Comparison of ENCODE assay signal across 9 cellular contexts in genomic region chr10:34861293-34862004, GRCh38. TPM values are rescaled to one million over a fixed set of nuclear protein-coding genes. Genes with fewer than 3 reads are reported as not detected.
DNase-seq lines count a peak whose midpoint lies in the region; ATAC-seq, FAIRE-seq and TF ChIP-seq lines count a peak whose summit lies in the region.
"Had no signal": no experiment of that assay in that cellular context is flagged by ENCODE, and none has a peak within 500 bp of the region (broad histone marks: within the 10 kb centered on the region; RNA-seq: fewer than 3 reads in every experiment).

No MANE protein-coding gene starts in this region.

- H3K9me3 Mint-ChIP-seq in WTC11 (no peaks in the 10 kb centered on the region), nephron progenitor cell (no peaks in the 10 kb centered on the region)
- H3K9me3 Mint-ChIP-seq: dendritic cell treated with granulocyte-macrophage colony-stimulating factor and Interleukin-4, amounts not matched to agents 40 ng/mL and 50 ng/mL, for 4 days had no signal

- POLR2A ChIA-PET in WTC11 (lab: Charles Lee), result interaction anchor here (0.7 kb wide), 1 partner anchor 133 kb away, joined by 3 read pairs; no protein-coding TSS in a partner anchor

- TF ChIP-seq CTCF in WTC11 (IDR thresholded peaks at IDR 0.05) (no peak), nephron progenitor cell (IDR thresholded peaks at IDR 0.05) (no peak), WERI-Rb-1 (IDR thresholded peaks at IDR 0.05; ENCODE audit: low read depth, low read length) (no peak), D721Med (IDR thresholded peaks at IDR 0.05; ENCODE audit: insufficient read depth, missing control alignments) (no peak)

- peak; percentile 37 for DNase-seq in DMS153 treated with DMSO at 0.1 percent for 48 hours (lab: John Stamatoyannopoulos, UW; ENCODE audit: unreplicated experiment)
- peak; percentile 89 for DNase-seq in NCI-H146 (lab: John Stamatoyannopoulos, UW)
- DNase-seq in WTC11 (ENCODE audit: low spot score), result no peak
- DNase-seq in nephron progenitor cell, result peak; percentile 35
- DNase-seq in WERI-Rb-1, result no peak
- DNase-seq in A172 (ENCODE audit: low spot score), result no peak
- no peak for DNase-seq in D721Med (ENCODE audit: insufficient read length, low spot score)

- no peak overlapping the region for H3K4me3 Mint-ChIP-seq in WTC11
- peak overlapping the region; percentile 41 for H3K4me3 Mint-ChIP-seq in nephron progenitor cell
- H3K4me3 Mint-ChIP-seq: dendritic cell treated with granulocyte-macrophage colony-stimulating factor and Interleukin-4, amounts not matched to agents 40 ng/mL and 50 ng/mL, for 4 days had no signal

- FAIRE-seq in D721Med (lab: Jason Lieb, UNC), result no peak

- H3K9me3 ChIP-seq in WERI-Rb-1 (ENCODE audit: severe bottlenecking), result no peaks in the 10 kb centered on the region

- no peaks in the 10 kb centered on the region for H3K27me3 ChIP-seq in WERI-Rb-1 (ENCODE audit: insufficient read depth, low read depth, severe bottlenecking)

- peak; percentile 24; the same call in 1 of the 2 replicates for ATAC-seq in WTC11
- ATAC-seq in HG03439 (IDR thresholded peaks at IDR 0.05; ENCODE audit: unreplicated experiment), result no peak

- no peak overlapping the region for H3K4me3 ChIP-seq in WERI-Rb-1 (ENCODE audit: low read depth, low read length)

- H3K4me1 Mint-ChIP-seq in WTC11, result peaks cover 23% of the 10 kb centered on the region
- H3K4me1 Mint-ChIP-seq in nephron progenitor cell, result peaks cover 43% of the 10 kb centered on the region

- H3K27ac ChIP-seq in WERI-Rb-1, result no peak overlapping the region

- H3K36me3 ChIP-seq in WERI-Rb-1, result no peaks in the 10 kb centered on the region

- peak overlapping the region; percentile 59; the same call in 1 of the 2 replicates for H3K27ac Mint-ChIP-seq in WTC11
- H3K27ac Mint-ChIP-seq in nephron progenitor cell, result peak overlapping the region; percentile 81
- H3K27ac Mint-ChIP-seq: dendritic cell treated with granulocyte-macrophage colony-stimulating factor and Interleukin-4, amounts not matched to agents 40 ng/mL and 50 ng/mL, for 4 days had no signal

- H3K27me3 Mint-ChIP-seq in WTC11 (ENCODE audit: low read depth) (no peaks in the 10 kb centered on the region), nephron progenitor cell (ENCODE audit: low read depth, poor library complexity) (peaks cover 8% of the 10 kb centered on the region)

- CTCF ChIA-PET in WTC11 (lab: Charles Lee), result interaction anchor here (1.0 kb wide), 1 partner anchor 44 kb away, joined by 3 read pairs; no protein-coding TSS in a partner anchor

- no peaks in the 10 kb centered on the region for H3K36me3 Mint-ChIP-seq in WTC11
- no peaks in the 10 kb centered on the region for H3K36me3 Mint-ChIP-seq in nephron progenitor cell (ENCODE audit: low read depth)

TF ChIP-seq in WTC11, 78 proteins besides CTCF, POLR2A, EP300 and RAD21:
- TF ChIP-seq KAT7 (CRISPR knock-in tag; IDR thresholded peaks at IDR 0.05; ENCODE audit: borderline replicate concordance) (no peak), ZNF425 (CRISPR knock-in tag; conservative IDR thresholded peaks at IDR 0.05) (no peak), RELA (CRISPR knock-in tag; IDR thresholded peaks at IDR 0.05; ENCODE audit: borderline replicate concordance) (no peak), USF2 (CRISPR knock-in tag; IDR thresholded peaks at IDR 0.05) (no peak), NR1H2 (CRISPR knock-in tag; IDR thresholded peaks at IDR 0.05) (no peak), ZNF416 (CRISPR knock-in tag; IDR thresholded peaks at IDR 0.05) (no peak), ZNF121 (CRISPR knock-in tag; IDR thresholded peaks at IDR 0.05) (no peak), ARID4B (CRISPR knock-in tag; IDR thresholded peaks at IDR 0.05; ENCODE audit: borderline replicate concordance) (no peak), ELF4 (CRISPR knock-in tag; IDR thresholded peaks at IDR 0.05; ENCODE audit: low read depth) (no peak), TCF7 (CRISPR knock-in tag; IDR thresholded peaks at IDR 0.05; ENCODE audit: low read depth) (no peak), SOX15 (CRISPR knock-in tag; IDR thresholded peaks at IDR 0.05) (no peak)

RNA-seq across cellular contexts. Expression of gene PARD3, which starts 46.4 kb away (rescaled TPM):
- 44.9 to 51.8 TPM (median 47.0 TPM) in 3 replicates for total RNA-seq in WTC11 (2021)
- 48.3 and 52.9 TPM in 2 replicates for total RNA-seq in A172 (2014; rRNA removed; shearing (Covaris generic))

Comparison
In these comparisons a context has a peak if more than half of its experiments do, and no peak if none do; other contexts are left out.
1. DNase-seq: peak in DMS153 treated with DMSO at 0.1 percent for 48 hours (single experiment), NCI-H146 (single experiment) and nephron progenitor cell (single experiment); none in WTC11 (single experiment), WERI-Rb-1 (single experiment), A172 (single experiment) and D721Med (single experiment).